In genomic region chr6:82365011-82365751, GRCh38 we compare ENCODE assay signal across 8 cellular contexts. TPM values are rescaled to one million over a fixed set of nuclear protein-coding genes. Genes with fewer than 3 reads are reported as not detected.
DNase-seq lines count a peak whose midpoint lies in the region; ATAC-seq, FAIRE-seq and TF ChIP-seq lines count a peak whose summit lies in the region.

No MANE protein-coding gene starts in this region.

- peak; percentile 94 for DNase-seq in NCI-H2029 treated with DMSO at 0.1 percent for 48 hours (lab: John Stamatoyannopoulos, UW)
- DNase-seq in brain microvascular endothelial cell: peak; percentile 6
- DNase-seq in kidney: peak; percentile 82
- no peak for DNase-seq in stimulated activated naive B cell treated with anti-CD40 and anti-IgM and Interleukin-4, amounts not matched to agents 10 μg/mL and 1 μg/mL and 100 μg/mL, for 72 hours
- DNase-seq in cerebellum (ENCODE audit: low spot score): no peak

- no peak overlapping the region for H3K9ac ChIP-seq in kidney (ENCODE audit: low read length in 2 of 2)

- peaks cover 4 to 6% of the 10 kb centered on the region in 2 donors for H3K36me3 Mint-ChIP-seq in stimulated activated naive B cell treated with anti-CD40 and anti-IgM and Interleukin-4, amounts not matched to agents 10 μg/mL and 1 μg/mL and 100 μg/mL, for 72 hours

- H3K9me3 Mint-ChIP-seq in stimulated activated naive B cell treated with anti-CD40 and anti-IgM and Interleukin-4, amounts not matched to agents 10 μg/mL and 1 μg/mL and 100 μg/mL, for 72 hours: peaks cover 0 to 2% of the 10 kb centered on the region in 2 donors

- TF ChIP-seq CTCF in brain microvascular endothelial cell (IDR thresholded peaks at IDR 0.05; ENCODE audit: low read depth, low read length, missing control alignments): peak; percentile 57
- TF ChIP-seq CTCF in kidney (IDR thresholded peaks at IDR 0.05; ENCODE audit: borderline replicate concordance, extremely low read depth, insufficient read depth): no peak

- FAIRE-seq in kidney (lab: Jason Lieb, UNC): no peak

- in situ Hi-C loops in brain microvascular endothelial cell (cut with HindIII; ENCODE audit: low pct_ligation_motif_present, low sequenced_read_pairs): no loop called here

- peaks cover 55% of the 10 kb centered on the region for H3K79me2 ChIP-seq in ACC112 (ENCODE audit: control insufficient read depth, insufficient read depth, low read length, unreplicated experiment)

- H3K27me3 Mint-ChIP-seq in stimulated activated naive B cell treated with anti-CD40 and anti-IgM and Interleukin-4, amounts not matched to agents 10 μg/mL and 1 μg/mL and 100 μg/mL, for 72 hours: peaks cover 47 to 57% of the 10 kb centered on the region in 2 donors

- H3K27ac Mint-ChIP-seq in stimulated activated naive B cell treated with anti-CD40 and anti-IgM and Interleukin-4, amounts not matched to agents 10 μg/mL and 1 μg/mL and 100 μg/mL, for 72 hours: no peak overlapping the region

- peaks cover 18 to 28% of the 10 kb centered on the region in 2 donors for H3K4me1 Mint-ChIP-seq in stimulated activated naive B cell treated with anti-CD40 and anti-IgM and Interleukin-4, amounts not matched to agents 10 μg/mL and 1 μg/mL and 100 μg/mL, for 72 hours

- peak overlapping the region; percentile 72 to 76 for H3K4me3 Mint-ChIP-seq in stimulated activated naive B cell treated with anti-CD40 and anti-IgM and Interleukin-4, amounts not matched to agents 10 μg/mL and 1 μg/mL and 100 μg/mL, for 72 hours

- H3K36me3 ChIP-seq in ACC112 (ENCODE audit: insufficient read depth, low read length) (peaks cover 14% of the 10 kb centered on the region; the same call in 1 of the 2 replicates), brain microvascular endothelial cell (replicated peaks) (no peaks in the 10 kb centered on the region), kidney (ENCODE audit: control insufficient read depth in 1 of 2, insufficient read depth in 2 of 2, low read length in 2 of 2) (no peaks in the 10 kb centered on the region)

- ATAC-seq in GM18511 (IDR thresholded peaks at IDR 0.05; ENCODE audit: unreplicated experiment): peak; percentile 29
- peak; percentile 14 to 24 for ATAC-seq in stimulated activated naive B cell treated with anti-CD40 and anti-IgM and Interleukin-4, amounts not matched to agents 10 μg/mL and 1 μg/mL and 100 μg/mL, for 72 hours (replicated peaks)
- no peak for ATAC-seq in GM21737 (IDR thresholded peaks at IDR 0.05; ENCODE audit: unreplicated experiment)

- H3K27ac ChIP-seq in ACC112 (ENCODE audit: low read depth, low read length) (peak overlapping the region; percentile 92), brain microvascular endothelial cell (no peak overlapping the region), kidney (ENCODE audit: low read depth in 2 of 2, low read length in 2 of 2) (no peak overlapping the region)

- H3K4me3 ChIP-seq in ACC112 (ENCODE audit: low read depth, low read length): peak overlapping the region; percentile 90
- H3K4me3 ChIP-seq in brain microvascular endothelial cell (ENCODE audit: low read depth, low read length): peak overlapping the region; percentile 82
- H3K4me3 ChIP-seq in kidney (ENCODE audit: low read length in 2 of 2): peak overlapping the region; percentile 76 to 79

- peaks cover 40% of the 10 kb centered on the region for H3K4me1 ChIP-seq in ACC112 (ENCODE audit: control insufficient read depth, insufficient read depth, low read length, unreplicated experiment)
- H3K4me1 ChIP-seq in kidney (ENCODE audit: control insufficient read depth in 1 of 2, insufficient read depth in 1 of 2, low read depth in 1 of 2, low read length in 2 of 2): peaks cover 0 to 7% of the 10 kb centered on the region in 2 donors

- H3K9me3 ChIP-seq in kidney (ENCODE audit: control insufficient read depth in 1 of 2, low read length in 2 of 2): no peaks in the 10 kb centered on the region

- H2AFZ ChIP-seq in ACC112 (ENCODE audit: low read length, unreplicated experiment): peak overlapping the region; percentile 7

- no peaks in the 10 kb centered on the region for H3K27me3 ChIP-seq in ACC112 (ENCODE audit: insufficient read depth, low read length)
- H3K27me3 ChIP-seq in brain microvascular endothelial cell (replicated peaks): no peaks in the 10 kb centered on the region

- intact Hi-C loops in kidney (cut with DNase I): no loop called here

RNA-seq across cellular contexts. Expression of gene TPBG, which starts 1.6 kb away (rescaled TPM):
- total RNA-seq in kidney (30.8 TPM), cerebellum (20.4 TPM)
- 5.8 TPM for polyA plus RNA-seq in kidney (ENCODE audit: insufficient read depth, low read depth, low replicate concordance)

Comparison
In these comparisons a context has a peak if more than half of its experiments do, and no peak if none do; other contexts are left out.
1. DNase-seq: peak in NCI-H2029 treated with DMSO at 0.1 percent for 48 hours (single experiment), brain microvascular endothelial cell (single experiment) and kidney (single experiment); none in stimulated activated naive B cell treated with anti-CD40 and anti-IgM and Interleukin-4, amounts not matched to agents 10 μg/mL and 1 μg/mL and 100 μg/mL, for 72 hours (single experiment) and cerebellum (single experiment).
2. Peak in every context shown above with its lines, with median percentiles within 50 percentile points of each other: H3K4me3 ChIP-seq.